In genomic region chr5:70778240-70778639, GRCh38 we compare ENCODE assay signal across 7 cellular contexts.
A peak's percentile ranks its signal among the peaks of the same experiment; 100 is the strongest.
DNase-seq lines count a peak whose midpoint lies in the region; ATAC-seq and TF ChIP-seq lines count a peak whose summit lies in the region.
"Not testable (repeated sequence)": the region's sequence is repeated elsewhere in the genome, so short reads cannot be mapped to it uniquely, and the experiment has no call there.

No MANE protein-coding gene starts in this region.

- TF ChIP-seq CTCF in WERI-Rb-1 (IDR thresholded peaks at IDR 0.05; ENCODE audit: low read depth, low read length); thyroid gland (IDR thresholded peaks at IDR 0.05): not testable (repeated sequence)

- not testable (repeated sequence) for H3K27ac ChIP-seq in WERI-Rb-1
- H3K27ac ChIP-seq in thyroid gland, result peak overlapping the region in 2 of 3 donors; percentile 56 to 66

- not testable (repeated sequence) for H3K36me3 ChIP-seq in WERI-Rb-1, thyroid gland

- not testable (repeated sequence) for H3K27me3 Mint-ChIP-seq in activated CD4-positive, alpha-beta memory T cell treated with anti-CD3 and anti-CD28 coated beads for 36 hours; activated naive CD4-positive, alpha-beta T cell treated with anti-CD3 and anti-CD28 coated beads for 36 hours (ENCODE audit: low read depth)

- POLR2A ChIA-PET in activated CD4-positive, alpha-beta memory T cell treated with anti-CD3 and anti-CD28 coated beads for 36 hours (lab: Charles Lee), result not testable (repeated sequence)

- ATAC-seq in left colon, sciatic nerve: not testable (repeated sequence)

- H3K4me1 Mint-ChIP-seq in activated CD4-positive, alpha-beta memory T cell treated with anti-CD3 and anti-CD28 coated beads for 36 hours (ENCODE audit: low read depth); activated naive CD4-positive, alpha-beta T cell treated with anti-CD3 and anti-CD28 coated beads for 36 hours (ENCODE audit: low read depth): not testable (repeated sequence)

- DNase-seq in WERI-Rb-1 (peak; percentile 1), left colon (peak; percentile 1), sciatic nerve (ENCODE audit: low spot score) (peak; percentile 38), thyroid gland (peak; percentile 30 to 92)
- peak; percentile 9 for DNase-seq in activated CD4-positive, alpha-beta memory T cell treated with anti-CD3 and anti-CD28 coated beads for 36 hours
- DNase-seq in activated naive CD4-positive, alpha-beta T cell treated with anti-CD3 and anti-CD28 coated beads for 36 hours, result peak; percentile 6
- peak; percentile 1 for DNase-seq in effector CD4-positive, alpha-beta T cell

- not testable (repeated sequence) for H3K27me3 ChIP-seq in WERI-Rb-1 (ENCODE audit: insufficient read depth, low read depth, severe bottlenecking); thyroid gland

- H3K4me1 ChIP-seq in thyroid gland, result not testable (repeated sequence)

- H3K9me3 Mint-ChIP-seq in activated CD4-positive, alpha-beta memory T cell treated with anti-CD3 and anti-CD28 coated beads for 36 hours; activated naive CD4-positive, alpha-beta T cell treated with anti-CD3 and anti-CD28 coated beads for 36 hours: not testable (repeated sequence)

- intact Hi-C loops in activated CD4-positive, alpha-beta memory T cell treated with anti-CD3 and anti-CD28 coated beads for 36 hours (cut with micrococcal nuclease); activated naive CD4-positive, alpha-beta T cell treated with anti-CD3 and anti-CD28 coated beads for 36 hours (cut with micrococcal nuclease); left colon (cut with DNase I, micrococcal nuclease); sciatic nerve (cut with DNase I); thyroid gland (cut with DNase I): not testable (repeated sequence)

- TF ChIP-seq POLR2A in thyroid gland (IDR thresholded peaks at IDR 0.05), result not testable (repeated sequence)

- not testable (repeated sequence) for H3K27ac Mint-ChIP-seq in activated CD4-positive, alpha-beta memory T cell treated with anti-CD3 and anti-CD28 coated beads for 36 hours; activated naive CD4-positive, alpha-beta T cell treated with anti-CD3 and anti-CD28 coated beads for 36 hours

- WGBS in thyroid gland, 2 donors, result 36% methylated on average over 4 of the region's 9 CpGs; no CpG with 5 or more reads in 1 of the 2 donors

- H3K36me3 Mint-ChIP-seq in activated CD4-positive, alpha-beta memory T cell treated with anti-CD3 and anti-CD28 coated beads for 36 hours; activated naive CD4-positive, alpha-beta T cell treated with anti-CD3 and anti-CD28 coated beads for 36 hours (ENCODE audit: low read depth): not testable (repeated sequence)

- H3K4me3 ChIP-seq in WERI-Rb-1 (ENCODE audit: low read depth, low read length); thyroid gland (replicated peaks in 1 of 3): not testable (repeated sequence)

- CTCF ChIA-PET in activated CD4-positive, alpha-beta memory T cell treated with anti-CD3 and anti-CD28 coated beads for 36 hours (lab: Charles Lee); activated naive CD4-positive, alpha-beta T cell treated with anti-CD3 and anti-CD28 coated beads for 36 hours (lab: Charles Lee): not testable (repeated sequence)

- H3K9me3 ChIP-seq in WERI-Rb-1 (ENCODE audit: severe bottlenecking); thyroid gland: not testable (repeated sequence)

- not testable (repeated sequence) for H3K4me3 Mint-ChIP-seq in activated CD4-positive, alpha-beta memory T cell treated with anti-CD3 and anti-CD28 coated beads for 36 hours; activated naive CD4-positive, alpha-beta T cell treated with anti-CD3 and anti-CD28 coated beads for 36 hours

Comparison
In these comparisons a context has a peak if more than half of its experiments do, and no peak if none do; other contexts are left out.
1. DNase-seq: peak in every context shown above with its lines; median percentile 61 in thyroid gland; 38 in sciatic nerve; 9 in activated CD4-positive, alpha-beta memory T cell treated with anti-CD3 and anti-CD28 coated beads for 36 hours; 6 in activated naive CD4-positive, alpha-beta T cell treated with anti-CD3 and anti-CD28 coated beads for 36 hours; 1 in WERI-Rb-1; 1 in effector CD4-positive, alpha-beta T cell; 1 in left colon.